ENCODE assay signal across 18 cellular contexts in the genomic region with DNA sequence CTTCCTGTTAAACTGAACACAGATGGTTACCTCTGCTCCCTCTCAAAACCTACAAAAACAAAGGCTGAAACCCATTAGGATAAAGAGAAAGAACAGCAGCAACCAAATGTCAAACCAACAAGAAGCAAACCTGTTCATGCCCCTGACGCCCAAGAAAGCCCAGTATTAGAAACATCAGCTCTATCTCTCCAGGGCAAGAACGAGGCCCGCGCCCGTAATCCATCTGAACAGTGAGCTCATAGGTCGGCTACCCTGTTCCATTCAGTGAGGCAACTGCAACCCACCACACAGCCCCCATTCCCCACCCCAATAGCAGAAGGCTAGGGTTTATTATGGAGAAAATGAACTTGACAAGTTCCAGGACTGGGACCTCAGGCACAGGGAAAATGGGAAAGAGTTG. TPM values are rescaled to one million over a fixed set of nuclear protein-coding genes. Genes with fewer than 3 reads are reported as not detected.
DNase-seq lines count a peak whose midpoint lies in the region; ATAC-seq and TF ChIP-seq lines count a peak whose summit lies in the region.
"Had no signal": no experiment of that assay in that cellular context is flagged by ENCODE, and none has a peak within 500 bp of the region (broad histone marks: within the 10 kb centered on the region; RNA-seq: fewer than 3 reads in every experiment).

No MANE protein-coding gene starts in this region.

- TF ChIP-seq POLR2A in esophagus muscularis mucosa (IDR thresholded peaks at IDR 0.05; ENCODE audit: low read depth) (no peak), spleen (IDR thresholded peaks at IDR 0.05) (no peak)

- H3F3A ChIP-seq in Loucy (ENCODE audit: low read depth) = no peaks in the 10 kb centered on the region; the same call in 1 of the 2 replicates

- H3K9ac ChIP-seq in Loucy (ENCODE audit: low read depth, low read length, poor library complexity, severe bottlenecking) = peak overlapping the region; percentile 66

- peaks cover 49% of the 10 kb centered on the region for H3K36me3 ChIP-seq in Loucy (ENCODE audit: insufficient read depth, low read length)
- H3K36me3 ChIP-seq in esophagus muscularis mucosa = peaks cover 49 to 94% (median 80%) of the 10 kb centered on the region in 4 donors
- peaks cover 4 to 96% (median 66%) of the 10 kb centered on the region in 6 donors for H3K36me3 ChIP-seq in spleen

- H3K9me3 ChIP-seq in Loucy (ENCODE audit: insufficient read depth, low read depth, low read length) = no peaks in the 10 kb centered on the region
- H3K9me3 ChIP-seq in esophagus muscularis mucosa = no peaks in the 10 kb centered on the region
- no peaks in the 10 kb centered on the region for H3K9me3 ChIP-seq in spleen
- H3K9me3 ChIP-seq: HAP-1 had no signal

- H3K27ac ChIP-seq in esophagus muscularis mucosa (replicated peaks in 1 of 4) = no peak overlapping the region
- peak overlapping the region in 7 of 8 donors; percentile 30 to 72 (median 61) for H3K27ac ChIP-seq in spleen
- H3K27ac ChIP-seq: 22Rv1, HL-60 had no signal

- H4K20me1 ChIP-seq in Loucy (ENCODE audit: insufficient read depth, low read length, poor library complexity, severe bottlenecking) = no peaks in the 10 kb centered on the region

- H3K4me1 ChIP-seq in Loucy (ENCODE audit: insufficient read depth, low read length, poor library complexity, severe bottlenecking) (peaks cover 55% of the 10 kb centered on the region), esophagus muscularis mucosa (no peaks in the 10 kb centered on the region), spleen (peaks cover 0 to 58% (median 29%) of the 10 kb centered on the region in 6 donors)
- H3K4me1 ChIP-seq: HAP-1 had no signal

- ATAC-seq in HG02840 (IDR thresholded peaks at IDR 0.05; ENCODE audit: low FRiP score, unreplicated experiment) = no peak
- ATAC-seq: GM12878 had no signal

- peaks cover 37% of the 10 kb centered on the region; the same call in 1 of the 2 replicates for H3K79me2 ChIP-seq in Loucy (ENCODE audit: insufficient read depth, low read length)

- DNase-seq in NCI-H1694 (lab: John Stamatoyannopoulos, UW) (peak; percentile 30), NCI-H1694 treated with DMSO at 0.1 percent for 48 hours (lab: John Stamatoyannopoulos, UW) (no peak), esophagus muscularis mucosa (ENCODE audit: extremely low spot score) (peak; percentile 66), spleen (no peak), AG20443 (ENCODE audit: low spot score) (no peak), HT-29 (ENCODE audit: low spot score) (no peak)
- DNase-seq: C1 segment of cervical spinal cord, DMS53, KBM-7, NCI-H1105, NCI-H1930, NCI-H510A treated with DMSO at 0.1 percent for 48 hours had no signal

- H3K27me3 ChIP-seq in Loucy (ENCODE audit: insufficient read depth, low read length, poor library complexity, severe bottlenecking) (no peaks in the 10 kb centered on the region), esophagus muscularis mucosa (no peaks in the 10 kb centered on the region), spleen (replicated peaks in 1 of 7) (no peaks in the 10 kb centered on the region)

- H3K9me2 ChIP-seq in Loucy (replicated peaks; ENCODE audit: low read depth, low read length) = no peaks in the 10 kb centered on the region

- no peak overlapping the region for H2AFZ ChIP-seq in Loucy (ENCODE audit: low read length)

- TF ChIP-seq CTCF in Loucy (conservative IDR thresholded peaks at IDR 0.05; ENCODE audit: low read length) (no peak), esophagus muscularis mucosa (IDR thresholded peaks at IDR 0.05) (no peak), spleen (IDR thresholded peaks at IDR 0.05 in 8 of 11, conservative IDR thresholded peaks at IDR 0.05 in 3 of 11) (no peak)

- 72% methylated on average over 6 of the region's 6 CpGs for WGBS in esophagus muscularis mucosa
- WGBS in spleen, 5 donors = 52 to 79% (median 59%) methylated on average over 6 of the region's 6 CpGs

- TF ChIP-seq EP300 in esophagus muscularis mucosa (IDR thresholded peaks at IDR 0.05) = no peak

- intact Hi-C loops in esophagus muscularis mucosa (cut with DNase I) (no loop called here), spleen (cut with DNase I; ENCODE audit: low total_unique reads) (no loop called here)

- H3K4me3 ChIP-seq in Loucy (ENCODE audit: low read length, poor library complexity, severe bottlenecking) (peak overlapping the region; percentile 40), esophagus muscularis mucosa (no peak overlapping the region), spleen (no peak overlapping the region)
- H3K4me3 ChIP-seq: GM12878, HAP-1 had no signal

- peak overlapping the region; percentile 70 for H3K4me2 ChIP-seq in Loucy (ENCODE audit: low read depth, low read length, poor library complexity, severe bottlenecking)

RNA-seq across cellular contexts. Expression of a gene that starts 10.0 kb away (rescaled TPM):
- 10 to 100 TPM; 19.9 to 35.0 (median 32.6) TPM for total RNA-seq in esophagus muscularis mucosa
- 10 to 100 TPM; 33.1 to 58.0 (median 44.1) TPM for total RNA-seq in spleen
- 10 to 100 TPM; 10.8 to 26.3 (median 15.6) TPM for polyA plus RNA-seq in spleen
- 37.8 and 44.5 TPM in 2 replicates for total RNA-seq in HT-29 (2014; rRNA removed; shearing (Covaris generic))

RNA-seq across cellular contexts. Expression of a gene that starts 23.7 kb away (rescaled TPM):
- total RNA-seq in esophagus muscularis mucosa (10 to 100 TPM; 24.5 to 42.8 (median 32.5) TPM), spleen (100 to 1,000 TPM in 1 of 7 donors, 10 to 100 TPM in 6; 51.8 to 102 (median 74.0) TPM)
- polyA plus RNA-seq in spleen = 10 to 100 TPM; 16.9 to 62.8 (median 18.6) TPM
- 0.33 and 0.57 TPM in 2 replicates for total RNA-seq in HT-29 (2014; rRNA removed; shearing (Covaris generic))

RNA-seq across cellular contexts. Expression of a gene that starts 28.7 kb away (rescaled TPM):
- total RNA-seq in esophagus muscularis mucosa (10 to 100 TPM in 1 of 4 donors, 1 to 10 TPM in 3; 3.3 to 10.8 (median 9.3) TPM), spleen (10 to 100 TPM; 11.5 to 30.3 (median 21.7) TPM)
- 10 to 100 TPM in 2 of 3 donors, 1 to 10 TPM in 1; 5.5 to 23.3 (median 22.4) TPM for polyA plus RNA-seq in spleen
- 30.4 and 30.6 TPM in 2 replicates for total RNA-seq in HT-29 (2014; rRNA removed; shearing (Covaris generic))

Comparison
In these comparisons a context has a peak if more than half of its experiments do, and no peak if none do; other contexts are left out.
1. DNase-seq: peak in NCI-H1694 (single experiment) and esophagus muscularis mucosa (single experiment); none in NCI-H1694 treated with DMSO at 0.1 percent for 48 hours (single experiment), spleen (single experiment), AG20443 (single experiment) and HT-29 (single experiment).
2. H3K27ac ChIP-seq: peak in spleen (7 of 8); none in esophagus muscularis mucosa (0 of 4).
3. RNA of a gene that starts 23.7 kb away (total RNA-seq): 51.8 to 102 TPM in spleen and 24.5 to 42.8 TPM in esophagus muscularis mucosa; 0.33 to 0.57 TPM in HT-29; every median in the first group is over 10 times any median in the second.